ENCODE assay signal across 17 cellular contexts in the genomic region with DNA sequence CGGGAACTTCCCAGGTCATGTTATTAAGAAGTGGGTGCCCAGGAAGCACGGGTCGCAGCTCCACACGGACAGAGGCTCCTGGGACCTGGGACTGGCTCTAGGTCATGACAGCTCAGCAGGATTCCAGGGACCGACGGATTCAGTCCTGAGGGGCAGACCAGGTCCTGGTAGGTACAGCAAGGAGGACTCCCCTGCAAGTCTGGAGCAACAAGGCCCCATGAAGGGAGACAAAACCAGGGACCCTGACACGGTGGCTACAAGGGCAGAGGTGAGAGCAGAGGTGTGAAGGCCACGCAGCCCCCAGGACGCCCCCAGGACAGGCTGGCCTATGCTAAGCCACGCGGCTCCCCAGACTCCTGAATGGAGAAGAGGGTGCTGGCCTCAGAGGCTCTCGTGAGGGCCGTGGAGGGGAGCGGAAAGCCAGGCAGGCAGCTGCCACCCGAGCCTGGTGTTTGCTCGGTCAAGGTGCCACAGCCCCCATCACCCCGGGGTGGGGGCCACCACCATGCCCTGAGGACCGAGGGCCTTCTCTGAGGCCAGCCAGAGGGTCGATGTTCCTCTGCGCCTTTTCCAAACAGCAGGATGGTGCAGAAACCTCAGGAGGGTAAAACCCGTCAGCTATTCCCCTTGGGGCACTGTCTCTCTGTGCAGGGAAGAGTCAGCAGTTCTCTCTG.
"Had no signal": no experiment of that assay in that cellular context is flagged by ENCODE, and none has a peak within 500 bp of the region (broad histone marks: within the 10 kb centered on the region; RNA-seq: fewer than 3 reads in every experiment).

No MANE protein-coding gene starts in this region.

- H3K4me1 Mint-ChIP-seq: activated CD4-positive, alpha-beta T cell treated with anti-CD3 and anti-CD28 coated beads, Interleukin-2, amount 10 ng/mL, durations not matched to agents 7 days and 5 days; activated naive CD8-positive, alpha-beta T cell treated with anti-CD3 and anti-CD28 coated beads, Interleukin-2, amount 50 U/mL, for 24 hours had no signal

- H3K36me3 ChIP-seq: ascending aorta, breast epithelium, lower lobe of right lung, right lobe of liver had no signal

- H3K9me3 Mint-ChIP-seq: activated naive CD4-positive, alpha-beta T cell treated with anti-CD3 and anti-CD28 coated beads for 36 hours; type B pancreatic cell had no signal

- H3K27me3 Mint-ChIP-seq: activated CD4-positive, alpha-beta T cell treated with anti-CD3 and anti-CD28 coated beads, Interleukin-2, amount 10 ng/mL, durations not matched to agents 7 days and 5 days; activated naive CD8-positive, alpha-beta T cell treated with anti-CD3 and anti-CD28 coated beads, Interleukin-2, amount 50 U/mL, for 24 hours; stimulated activated naive CD8-positive, alpha-beta T cell treated with anti-CD3 and anti-CD28 coated beads, Interleukin-15, Interleukin-2, amounts not matched to agents 100 ng/mL and 50 ng/mL, for 24 hours; type B pancreatic cell had no signal

- FAIRE-seq: endometrium, TTC549 had no signal

- H3K27me3 ChIP-seq: ascending aorta, breast epithelium, right lobe of liver had no signal

- ATAC-seq: activated naive CD8-positive, alpha-beta T cell treated with anti-CD3 and anti-CD28 coated beads, Interleukin-2, amount 50 U/mL, for 24 hours; psoas muscle had no signal

- H3K36me3 Mint-ChIP-seq: type B pancreatic cell had no signal

- H3K4me3 ChIP-seq: ascending aorta, breast epithelium, lower lobe of right lung, psoas muscle, right lobe of liver, smooth muscle cell had no signal

- H3K9me3 ChIP-seq: lower lobe of right lung, psoas muscle, right lobe of liver had no signal

- H3K27ac Mint-ChIP-seq: activated CD4-positive, alpha-beta T cell treated with anti-CD3 and anti-CD28 coated beads, Interleukin-2, amount 10 ng/mL, durations not matched to agents 7 days and 5 days; activated naive CD4-positive, alpha-beta T cell treated with anti-CD3 and anti-CD28 coated beads for 36 hours; activated naive CD8-positive, alpha-beta T cell treated with anti-CD3 and anti-CD28 coated beads, Interleukin-2, amount 50 U/mL, for 24 hours; activated T-helper 1 cell treated with anti-CD3 and anti-CD28 coated beads, Interleukin-12 subunit alpha, Interleukin-12 subunit beta, Interleukin-2, Interleukin-4 antibody, amounts not matched to agents 30 ng/mL and 10 ng/mL and 1 ng/mL, durations not matched to agents 14 hours and 24 hours and 36 hours; stimulated activated naive CD8-positive, alpha-beta T cell treated with anti-CD3 and anti-CD28 coated beads, Interleukin-15, Interleukin-2, amounts not matched to agents 100 ng/mL and 50 ng/mL, for 24 hours; type B pancreatic cell had no signal

- H3K4me3 Mint-ChIP-seq: activated CD4-positive, alpha-beta T cell treated with anti-CD3 and anti-CD28 coated beads, Interleukin-2, amount 10 ng/mL, durations not matched to agents 7 days and 5 days; activated naive CD4-positive, alpha-beta T cell treated with anti-CD3 and anti-CD28 coated beads for 36 hours; activated naive CD8-positive, alpha-beta T cell treated with anti-CD3 and anti-CD28 coated beads, Interleukin-2, amount 50 U/mL, for 24 hours; activated T-helper 1 cell treated with anti-CD3 and anti-CD28 coated beads, Interleukin-12 subunit alpha, Interleukin-12 subunit beta, Interleukin-2, Interleukin-4 antibody, amounts not matched to agents 30 ng/mL and 10 ng/mL and 1 ng/mL, durations not matched to agents 14 hours and 24 hours and 36 hours; stimulated activated naive CD8-positive, alpha-beta T cell treated with anti-CD3 and anti-CD28 coated beads, Interleukin-15, Interleukin-2, amounts not matched to agents 100 ng/mL and 50 ng/mL, for 24 hours; type B pancreatic cell had no signal

- H3K27ac ChIP-seq: ascending aorta, breast epithelium, lower lobe of right lung, psoas muscle, right lobe of liver had no signal

- H3K4me1 ChIP-seq: ascending aorta, breast epithelium, lower lobe of right lung, psoas muscle, right lobe of liver had no signal

- DNase-seq: activated CD4-positive, alpha-beta T cell treated with anti-CD3 and anti-CD28 coated beads, Interleukin-2, amount 10 ng/mL, durations not matched to agents 7 days and 5 days; activated CD4-positive, CD25-positive, alpha-beta regulatory T cell; activated CD8-positive, alpha-beta memory T cell treated with anti-CD3 and anti-CD28 coated beads for 24 hours; activated naive CD4-positive, alpha-beta T cell treated with anti-CD3 and anti-CD28 coated beads for 36 hours; activated naive CD8-positive, alpha-beta T cell treated with anti-CD3 and anti-CD28 coated beads, Interleukin-2, amount 50 U/mL, for 24 hours; lower lobe of right lung; midbrain; psoas muscle had no signal
